ENCODE assay signal across 19 cellular contexts in the genomic region with DNA sequence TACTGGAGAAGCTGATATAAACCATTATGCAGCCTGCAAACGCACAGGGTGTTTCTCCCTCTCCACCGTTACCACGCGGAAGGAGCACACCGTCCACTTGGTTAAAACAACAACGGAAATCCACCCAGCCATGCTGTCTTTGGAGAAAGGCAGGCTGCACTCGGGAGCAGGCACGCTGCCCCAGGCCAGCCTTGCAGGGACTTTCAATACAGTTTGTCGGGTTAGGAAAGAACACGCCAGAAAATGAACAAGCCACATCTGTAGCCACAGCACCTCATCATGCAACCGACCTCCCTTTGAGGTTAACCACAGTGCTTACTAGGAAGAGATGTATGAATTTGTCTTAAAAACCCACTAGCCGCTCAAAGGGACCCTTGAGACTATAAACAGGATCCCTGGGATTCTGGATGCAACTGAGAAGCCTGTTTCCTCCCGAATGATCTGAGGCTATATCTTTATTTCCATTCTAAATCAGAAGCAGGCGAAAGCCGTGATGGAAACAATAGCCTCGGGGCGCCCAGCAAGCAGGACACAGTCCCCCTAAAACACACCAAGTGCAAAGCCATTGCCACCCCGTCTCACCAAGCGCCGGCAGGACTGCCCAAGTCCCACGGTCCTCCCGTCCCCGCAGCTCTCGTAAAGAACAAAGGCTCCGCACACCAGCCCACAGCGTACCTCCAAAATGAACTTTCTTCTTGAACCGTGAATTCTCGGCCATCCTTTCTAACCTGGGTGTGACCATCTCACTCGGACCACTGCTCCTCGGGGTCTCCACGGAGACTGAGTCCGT.
DNase-seq lines count a peak whose midpoint lies in the region; ATAC-seq, FAIRE-seq and TF ChIP-seq lines count a peak whose summit lies in the region.
"Had no signal": no experiment of that assay in that cellular context is flagged by ENCODE, and none has a peak within 500 bp of the region (broad histone marks: within the 10 kb centered on the region; RNA-seq: fewer than 3 reads in every experiment).

No MANE protein-coding gene starts in this region.

- H3K36me3 ChIP-seq in kidney (ENCODE audit: control insufficient read depth in 1 of 2, insufficient read depth in 2 of 2, low read length in 2 of 2) (no peaks in the 10 kb centered on the region), ovary (no peaks in the 10 kb centered on the region)
- H3K36me3 ChIP-seq: BE2C, upper lobe of left lung had no signal

- H3K4me3 ChIP-seq in kidney (ENCODE audit: low read length in 2 of 2): no peak overlapping the region
- no peak overlapping the region for H3K4me3 ChIP-seq in ovary
- H3K4me3 ChIP-seq: upper lobe of left lung had no signal

- TF ChIP-seq EP300 in ovary (IDR thresholded peaks at IDR 0.05): no peak

- peak; percentile 42 for DNase-seq in Right ventricle myocardium inferior (ENCODE audit: missing footprints)
- DNase-seq in Right ventricle myocardium superior: no peak
- DNase-seq in RPMI8226: peak; percentile 61
- peak; percentile 51 for DNase-seq in kidney
- no peak for DNase-seq in ovary
- DNase-seq: activated CD4-positive, alpha-beta T cell treated with anti-CD3 and anti-CD28 coated beads, Interleukin-2, amount 50 U/mL, for 1 hour; BE2C; cerebellar nuclear complex; COR-L47; DMS79; kidney glomerular epithelial cell; NCI-H146; NCI-H2171 treated with DMSO at 0.1 percent for 48 hours; upper lobe of left lung had no signal

- no peak for TF ChIP-seq CTCF in kidney (IDR thresholded peaks at IDR 0.05; ENCODE audit: borderline replicate concordance, extremely low read depth, insufficient read depth)
- no peak for TF ChIP-seq CTCF in ovary (IDR thresholded peaks at IDR 0.05)

- ATAC-seq in Right ventricle myocardium inferior: no peak
- ATAC-seq in Right ventricle myocardium superior (ENCODE audit: poor library complexity): no peak
- ATAC-seq in GM21528 (IDR thresholded peaks at IDR 0.05; ENCODE audit: low FRiP score, unreplicated experiment): no peak
- no peak for ATAC-seq in HG03095 (IDR thresholded peaks at IDR 0.05; ENCODE audit: unreplicated experiment)
- ATAC-seq in HG02571 (IDR thresholded peaks at IDR 0.05; ENCODE audit: unreplicated experiment): no peak
- ATAC-seq: HepG2 had no signal

- no peak for FAIRE-seq in kidney (lab: Jason Lieb, UNC)
- FAIRE-seq: endothelial cell of umbilical vein, HepG2 had no signal

- H3K9me3 ChIP-seq in kidney (ENCODE audit: control insufficient read depth in 1 of 2, low read length in 2 of 2): no peaks in the 10 kb centered on the region
- H3K9me3 ChIP-seq in ovary: no peaks in the 10 kb centered on the region
- H3K9me3 ChIP-seq: BE2C, upper lobe of left lung had no signal

- H3K4me1 ChIP-seq in kidney (ENCODE audit: control insufficient read depth in 1 of 2, insufficient read depth in 1 of 2, low read depth in 1 of 2, low read length in 2 of 2) (peaks cover 0 to 3% of the 10 kb centered on the region in 2 donors), ovary (ENCODE audit: insufficient read depth) (no peaks in the 10 kb centered on the region)

- no peak for TF ChIP-seq POLR2A in ovary (IDR thresholded peaks at IDR 0.05)

- H3K9ac ChIP-seq in kidney (ENCODE audit: low read length in 2 of 2): no peak overlapping the region

- WGBS in ovary, 3 donors: 76 to 79% (median 79%) methylated on average over 32 of the region's 32 CpGs

- no peak overlapping the region for H3K27ac ChIP-seq in kidney (ENCODE audit: low read depth in 2 of 2, low read length in 2 of 2)
- no peak overlapping the region for H3K27ac ChIP-seq in ovary
- H3K27ac ChIP-seq: upper lobe of left lung had no signal

- H3K27me3 ChIP-seq in ovary: no peaks in the 10 kb centered on the region
- H3K27me3 ChIP-seq: upper lobe of left lung had no signal

- intact Hi-C loops in Right ventricle myocardium inferior (cut with DNase I) (no loop called here), Right ventricle myocardium superior (cut with DNase I) (no loop called here), kidney (cut with DNase I) (no loop called here), ovary (cut with DNase I) (no loop called here)

Comparison
In these comparisons a context has a peak if more than half of its experiments do, and no peak if none do; other contexts are left out.
1. DNase-seq: peak in Right ventricle myocardium inferior (single experiment), RPMI8226 (single experiment) and kidney (single experiment); none in Right ventricle myocardium superior (single experiment) and ovary (0 of 5).